ENCODE assay signal across 8 cellular contexts in the genomic region with DNA sequence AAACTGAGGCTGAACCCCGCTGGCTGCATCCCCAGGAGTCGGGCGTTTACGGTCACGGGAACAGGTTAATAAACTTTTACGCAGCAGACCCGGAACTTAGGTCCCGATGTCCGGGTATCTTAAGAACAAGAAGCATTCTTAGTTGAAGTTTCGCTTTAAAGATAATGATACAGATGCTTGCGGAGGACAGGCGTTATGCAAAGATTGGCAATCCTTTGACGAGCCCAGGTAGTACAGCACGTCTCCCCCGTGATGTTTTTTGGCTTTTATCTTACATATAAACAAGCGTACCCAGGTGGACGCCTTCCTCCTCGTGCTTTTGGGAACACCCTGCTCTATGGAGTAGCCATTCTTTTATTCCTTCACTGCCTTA. TPM values are rescaled to one million over a fixed set of nuclear protein-coding genes. Genes with fewer than 3 reads are reported as not detected.
A peak's percentile ranks its signal among the peaks of the same experiment; 100 is the strongest.
DNase-seq lines count a peak whose midpoint lies in the region; ATAC-seq and TF ChIP-seq lines count a peak whose summit lies in the region.

No MANE protein-coding gene starts in this region.

- H3F3A ChIP-seq in GM23248 (ENCODE audit: insufficient read depth) = no peaks in the 10 kb centered on the region

- in situ Hi-C loops in GM23248 (cut with MboI) (no loop called here), gastrocnemius medialis (cut with MboI; ENCODE audit: low sequenced_read_pairs in 4 of 4) (loop anchor here in 2 of 4 donors (10.0 to 25.0 kb wide), 2 partner anchors 202 to 214 kb away; no protein-coding TSS in a partner anchor)

- H3K36me3 ChIP-seq in GM23248 (ENCODE audit: low read depth) = no peaks in the 10 kb centered on the region
- H3K36me3 ChIP-seq in gastrocnemius medialis = no peaks in the 10 kb centered on the region

- H3K9me2 ChIP-seq in GM23248 (ENCODE audit: insufficient read depth) = no peaks in the 10 kb centered on the region

- DNase-seq in GM23248 = no peak
- DNase-seq in SW480 (ENCODE audit: low spot score) = peak; percentile 26
- no peak for DNase-seq in fibroblast of pulmonary artery (ENCODE audit: low read depth)
- DNase-seq in gastrocnemius medialis = no peak
- no peak for DNase-seq in GM20000 (ENCODE audit: low spot score)
- no peak for DNase-seq in NCI-H510A treated with DMSO at 0.1 percent for 48 hours (lab: John Stamatoyannopoulos, UW)
- no peak for DNase-seq in DMS79 (lab: John Stamatoyannopoulos, UW)

- H3K4me1 ChIP-seq in GM23248 (ENCODE audit: insufficient read depth) = peaks cover 5% of the 10 kb centered on the region
- H3K4me1 ChIP-seq in gastrocnemius medialis = peaks cover 25 to 36% of the 10 kb centered on the region in 2 donors

- H2AFZ ChIP-seq in GM23248 = peak overlapping the region; percentile 86

- peak in 1 of 2 donors; percentile 9 for ATAC-seq in gastrocnemius medialis
- no peak for ATAC-seq in HG03378 (IDR thresholded peaks at IDR 0.05; ENCODE audit: unreplicated experiment)

- peak overlapping the region; percentile 90 for H3K9ac ChIP-seq in GM23248

- H3K9me3 ChIP-seq in GM23248 (ENCODE audit: low read depth) (peaks cover 3% of the 10 kb centered on the region), gastrocnemius medialis (peaks cover 0 to 4% (median 0%) of the 10 kb centered on the region in 3 donors)

- H3K4me3 ChIP-seq in GM23248 (peak overlapping the region; percentile 72), fibroblast of pulmonary artery (replicated peaks; ENCODE audit: low read depth, low read length) (peak overlapping the region; percentile 65), gastrocnemius medialis (peak overlapping the region; percentile 66 to 92 (median 76))

- no peaks in the 10 kb centered on the region for H3K27me3 ChIP-seq in GM23248 (replicated peaks; ENCODE audit: insufficient read depth)
- no peaks in the 10 kb centered on the region for H3K27me3 ChIP-seq in gastrocnemius medialis

- TF ChIP-seq POLR2A in gastrocnemius medialis (IDR thresholded peaks at IDR 0.05) = no peak

- TF ChIP-seq CTCF in fibroblast of pulmonary artery (IDR thresholded peaks at IDR 0.05; ENCODE audit: low read length, missing control alignments) (no peak), gastrocnemius medialis (IDR thresholded peaks at IDR 0.05 in 4 of 5, conservative IDR thresholded peaks at IDR 0.05 in 1 of 5) (no peak), GM20000 (IDR thresholded peaks at IDR 0.05; ENCODE audit: extremely low read depth, missing control alignments) (no peak)

- H3K4me2 ChIP-seq in GM23248 (ENCODE audit: unreplicated experiment) = peak overlapping the region; percentile 68

- H4K20me1 ChIP-seq in GM23248 (ENCODE audit: insufficient read depth) = no peaks in the 10 kb centered on the region

- H3K27ac ChIP-seq in GM23248 = peak overlapping the region; percentile 67
- H3K27ac ChIP-seq in gastrocnemius medialis = peak overlapping the region; percentile 90 to 95 (median 95)

- intact Hi-C loops in gastrocnemius medialis (cut with DNase I; ENCODE audit: low total_unique reads) = loop anchor here (1.0 to 5.0 kb wide), 2 partner anchors 47 to 262 kb away; a partner anchor contains a TSS

- peaks cover 35% of the 10 kb centered on the region for H3K79me2 ChIP-seq in GM23248 (ENCODE audit: insufficient read depth)

- 76 to 78% methylated on average over 18 of the region's 18 CpGs for WGBS in GM23248 (ENCODE audit: low coverage in 1 of 2, low lambda C conversion rate in 2 of 2, missing lambda C conversion rate in 2 of 2), 2 experiments

RNA-seq across cellular contexts. Expression of a gene that starts 0.9 kb away (rescaled TPM):
- 27.3 and 41.7 TPM in 2 replicates for total RNA-seq in GM23248 (2014; rRNA removed; shearing (Covaris generic))
- polyA plus RNA-seq in GM23248 (2016; fragmentation: Nextera tagmentation; extraction: Ambion mirVana) = 53.6 and 57.7 TPM in 2 replicates
- total RNA-seq in gastrocnemius medialis = 10 to 100 TPM; 49.8 to 91.7 (median 85.0) TPM
